ENCODE assay signal across 11 cellular contexts in the genomic region with DNA sequence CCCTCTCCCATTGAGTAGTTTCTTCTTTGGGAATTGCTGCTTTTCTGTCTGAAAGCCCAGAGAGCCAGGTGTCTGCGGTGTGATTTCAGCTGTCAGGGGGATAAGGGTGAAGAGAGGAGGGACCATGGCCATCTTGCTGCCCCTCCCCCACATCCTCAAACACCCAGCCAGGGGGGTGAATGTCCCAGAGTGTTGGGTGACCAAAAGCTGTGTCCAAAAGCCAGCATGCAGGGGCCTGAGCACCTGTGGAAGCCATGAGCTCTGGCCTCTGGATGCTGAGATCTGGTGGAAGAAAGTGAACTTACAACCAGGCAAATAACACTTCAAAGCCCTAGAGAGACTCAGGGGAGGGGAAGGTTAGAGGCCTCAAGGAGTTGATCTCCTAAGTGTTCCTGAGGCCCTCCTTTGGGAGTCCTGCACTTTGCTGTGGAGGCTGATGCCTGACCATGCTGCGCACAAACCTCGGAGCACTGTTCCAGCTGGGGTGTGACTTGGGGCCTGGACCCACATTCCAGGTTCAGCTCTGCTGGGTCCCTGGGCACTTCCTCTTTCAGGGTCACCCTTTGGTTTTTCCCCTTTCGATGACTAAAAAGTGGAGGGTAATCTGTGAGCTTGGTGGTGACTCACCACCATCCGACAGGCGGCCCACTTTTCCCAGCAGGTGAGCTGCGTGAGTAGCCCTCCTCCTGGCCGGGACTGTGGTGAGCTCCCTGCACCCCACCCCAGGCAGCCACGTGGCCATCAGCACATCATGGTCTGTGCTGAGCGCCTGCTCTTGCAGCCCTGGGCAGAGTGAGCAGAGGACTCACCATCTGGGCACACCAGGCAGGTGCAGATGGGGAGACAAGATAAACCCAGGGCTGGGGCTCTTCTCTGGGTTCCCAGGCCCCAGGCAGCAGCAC.
DNase-seq lines count a peak whose midpoint lies in the region; ATAC-seq and TF ChIP-seq lines count a peak whose summit lies in the region.
"Had no signal": no experiment of that assay in that cellular context is flagged by ENCODE, and none has a peak within 500 bp of the region (broad histone marks: within the 10 kb centered on the region; RNA-seq: fewer than 3 reads in every experiment).

No MANE protein-coding gene starts in this region.

- H3K27me3 Mint-ChIP-seq in activated naive CD8-positive, alpha-beta T cell treated with anti-CD3 and anti-CD28 coated beads, Interleukin-2, amount 50 U/mL, for 24 hours: no peaks in the 10 kb centered on the region
- H3K27me3 Mint-ChIP-seq in stimulated activated memory B cell treated with anti-CD40 and anti-IgM and Interleukin-4, amounts not matched to agents 10 μg/mL and 1 μg/mL and 100 μg/mL, for 72 hours: no peaks in the 10 kb centered on the region

- H3K27ac Mint-ChIP-seq in activated naive CD8-positive, alpha-beta T cell treated with anti-CD3 and anti-CD28 coated beads, Interleukin-2, amount 50 U/mL, for 24 hours: peak overlapping the region; percentile 38
- peak overlapping the region; percentile 71 for H3K27ac Mint-ChIP-seq in stimulated activated memory B cell treated with anti-CD40 and anti-IgM and Interleukin-4, amounts not matched to agents 10 μg/mL and 1 μg/mL and 100 μg/mL, for 72 hours
- H3K27ac Mint-ChIP-seq: activated T-helper 2 cell treated with anti-CD3 and anti-CD28 coated beads, Interferon-gamma antibody, Interleukin-2, Interleukin-4, amounts not matched to agents 10 μg/mL and 5 μg/mL and 100 μg/mL, durations not matched to agents 14 hours and 24 hours and 36 hours had no signal

- no peaks in the 10 kb centered on the region for H4K20me1 ChIP-seq in SK-N-SH (ENCODE audit: insufficient read depth)

- peak overlapping the region in 1 of 2 experiments; percentile 91; a peak in 2 of 4 replicates for H3K27ac ChIP-seq in SK-N-SH (ENCODE audit: low read depth in 2 of 2, low read length in 1 of 2)
- H3K27ac ChIP-seq in body of pancreas: no peak overlapping the region
- H3K27ac ChIP-seq: psoas muscle, upper lobe of left lung had no signal

- H3K79me2 ChIP-seq in SK-N-SH (ENCODE audit: insufficient read depth): no peaks in the 10 kb centered on the region

- H3K36me3 Mint-ChIP-seq in activated naive CD8-positive, alpha-beta T cell treated with anti-CD3 and anti-CD28 coated beads, Interleukin-2, amount 50 U/mL, for 24 hours (ENCODE audit: low read depth): peaks cover 8% of the 10 kb centered on the region
- peaks cover 40% of the 10 kb centered on the region for H3K36me3 Mint-ChIP-seq in stimulated activated memory B cell treated with anti-CD40 and anti-IgM and Interleukin-4, amounts not matched to agents 10 μg/mL and 1 μg/mL and 100 μg/mL, for 72 hours

- no peaks in the 10 kb centered on the region for H3K9me3 Mint-ChIP-seq in activated naive CD8-positive, alpha-beta T cell treated with anti-CD3 and anti-CD28 coated beads, Interleukin-2, amount 50 U/mL, for 24 hours
- H3K9me3 Mint-ChIP-seq in stimulated activated memory B cell treated with anti-CD40 and anti-IgM and Interleukin-4, amounts not matched to agents 10 μg/mL and 1 μg/mL and 100 μg/mL, for 72 hours: no peaks in the 10 kb centered on the region
- H3K9me3 Mint-ChIP-seq: activated T-helper 2 cell treated with anti-CD3 and anti-CD28 coated beads, Interferon-gamma antibody, Interleukin-2, Interleukin-4, amounts not matched to agents 10 μg/mL and 5 μg/mL and 100 μg/mL, durations not matched to agents 14 hours and 24 hours and 36 hours had no signal

- ATAC-seq in SK-N-SH treated with all-trans-retinoic acid at 6 μM for 48 hours (no peak), body of pancreas (no peak)
- peak; percentile 82 for ATAC-seq in activated naive CD8-positive, alpha-beta T cell treated with anti-CD3 and anti-CD28 coated beads, Interleukin-2, amount 50 U/mL, for 24 hours
- peak; percentile 91 for ATAC-seq in stimulated activated memory B cell treated with anti-CD40 and anti-IgM and Interleukin-4, amounts not matched to agents 10 μg/mL and 1 μg/mL and 100 μg/mL, for 72 hours
- ATAC-seq: psoas muscle had no signal

- H3K4me1 ChIP-seq in SK-N-SH (ENCODE audit: control insufficient read depth in 1 of 2, insufficient read depth in 2 of 2, low read depth in 1 of 2, low read length in 1 of 2): peaks cover 0 to 41% of the 10 kb centered on the region in 2 experiments; a peak in 2 of 4 replicates
- H3K4me1 ChIP-seq in body of pancreas: peaks cover 5% of the 10 kb centered on the region

- H3K27me3 ChIP-seq in SK-N-SH (ENCODE audit: insufficient read depth): no peaks in the 10 kb centered on the region
- no peaks in the 10 kb centered on the region for H3K27me3 ChIP-seq in body of pancreas
- H3K27me3 ChIP-seq: upper lobe of left lung had no signal

- intact Hi-C loops in body of pancreas (cut with DNase I): no loop called here

- H2AFZ ChIP-seq in SK-N-SH (ENCODE audit: low read depth): no peak overlapping the region

- CTCF ChIA-PET in SK-N-SH (lab: Yijun Ruan, JAX): interaction anchor here (1.0 to 3.1 kb wide), 7 partner anchors 9 to 622 kb away, joined by 3 to 9 read pairs (median 6); no protein-coding TSS in a partner anchor

- H3K4me3 ChIP-seq in SK-N-SH (ENCODE audit: low read depth in 2 of 2, low read length in 1 of 2) (no peak overlapping the region), body of pancreas (no peak overlapping the region)
- H3K4me3 ChIP-seq: psoas muscle, upper lobe of left lung had no signal

- no peaks in the 10 kb centered on the region for H3K9me2 ChIP-seq in SK-N-SH

- no peak for TF ChIP-seq POLR2A in body of pancreas (IDR thresholded peaks at IDR 0.05)

- WGBS in SK-N-SH (ENCODE audit: low lambda C conversion rate): 87% methylated on average over 10 of the region's 10 CpGs
- WGBS in body of pancreas, 2 donors: 78 to 91% methylated on average over 9 to 10 of the region's 10 CpGs

- no peak overlapping the region for H3K4me2 ChIP-seq in SK-N-SH

- TF ChIP-seq RAD21 in SK-N-SH (IDR thresholded peaks at IDR 0.05; ENCODE audit: low read length): peak; percentile 9

- TF ChIP-seq CTCF in SK-N-SH (IDR thresholded peaks at IDR 0.05): no peak
- no peak for TF ChIP-seq CTCF in body of pancreas (IDR thresholded peaks at IDR 0.05)

- POLR2A ChIA-PET in SK-N-SH (lab: Yijun Ruan, JAX): interaction anchor here (0.7 to 0.8 kb wide), 2 partner anchors 27 to 64 kb away, joined by 3 to 6 read pairs; no protein-coding TSS in a partner anchor

- DNase-seq in SK-N-SH (peak; percentile 59), HK-2 (ENCODE audit: unreplicated experiment) (peak; percentile 92), NCI-H1694 treated with DMSO at 0.1 percent for 48 hours (lab: John Stamatoyannopoulos, UW) (no peak), body of pancreas (no peak)
- peak; percentile 50 for DNase-seq in activated naive CD8-positive, alpha-beta T cell treated with anti-CD3 and anti-CD28 coated beads, Interleukin-2, amount 50 U/mL, for 24 hours
- no peak for DNase-seq in activated CD4-positive, alpha-beta T cell treated with anti-CD3 and anti-CD28 coated beads for 1 hour

- peak in 1 of 2 experiments; percentile 71; a peak in 2 of 4 replicates for TF ChIP-seq EP300 in SK-N-SH (IDR thresholded peaks at IDR 0.05; ENCODE audit: borderline replicate concordance in 1 of 2, low read depth in 1 of 2, low read length in 1 of 2)

- H3K36me3 ChIP-seq in SK-N-SH (replicated peaks in 1 of 2; ENCODE audit: control insufficient read depth in 1 of 2, insufficient read depth in 2 of 2, low read length in 1 of 2) (no peaks in the 10 kb centered on the region), body of pancreas (replicated peaks in 1 of 2; ENCODE audit: insufficient read depth in 1 of 2, low read depth in 2 of 2) (no peaks in the 10 kb centered on the region)
- H3K36me3 ChIP-seq: upper lobe of left lung had no signal

- no peak overlapping the region for H3K9ac ChIP-seq in SK-N-SH

- H3K4me3 Mint-ChIP-seq in activated naive CD8-positive, alpha-beta T cell treated with anti-CD3 and anti-CD28 coated beads, Interleukin-2, amount 50 U/mL, for 24 hours: no peak overlapping the region
- no peak overlapping the region for H3K4me3 Mint-ChIP-seq in stimulated activated memory B cell treated with anti-CD40 and anti-IgM and Interleukin-4, amounts not matched to agents 10 μg/mL and 1 μg/mL and 100 μg/mL, for 72 hours

- H3F3A ChIP-seq in SK-N-SH (replicated peaks; ENCODE audit: insufficient read depth): no peaks in the 10 kb centered on the region

- H3K9me3 ChIP-seq in SK-N-SH (no peaks in the 10 kb centered on the region), body of pancreas (no peaks in the 10 kb centered on the region)
- H3K9me3 ChIP-seq: psoas muscle, upper lobe of left lung had no signal

- peaks cover 31% of the 10 kb centered on the region for H3K4me1 Mint-ChIP-seq in activated naive CD8-positive, alpha-beta T cell treated with anti-CD3 and anti-CD28 coated beads, Interleukin-2, amount 50 U/mL, for 24 hours
- peaks cover 34% of the 10 kb centered on the region for H3K4me1 Mint-ChIP-seq in stimulated activated memory B cell treated with anti-CD40 and anti-IgM and Interleukin-4, amounts not matched to agents 10 μg/mL and 1 μg/mL and 100 μg/mL, for 72 hours

TF ChIP-seq in SK-N-SH, 30 proteins besides CTCF, POLR2A, EP300 and RAD21 (continues in another document):
- TF ChIP-seq FOXM1 (IDR thresholded peaks at IDR 0.05; ENCODE audit: low read depth) (no peak), GABPA (IDR thresholded peaks at IDR 0.05; ENCODE audit: low read depth) (no peak), MXI1 (IDR thresholded peaks at IDR 0.05; ENCODE audit: low read depth, low read length) (peak; percentile 69; the same call in 1 of the 2 replicates), CHD2 (IDR thresholded peaks at IDR 0.05; ENCODE audit: low read length, partially characterized antibody) (peak; percentile 26), RCOR1 (IDR thresholded peaks at IDR 0.05; ENCODE audit: low read length) (peak; percentile 68; the same call in 1 of the 2 replicates)

TF ChIP-seq in SK-N-SH treated with all-trans-retinoic acid at 6 μM for 48 hours, 23 proteins besides CTCF, POLR2A, EP300 and RAD21:
- TF ChIP-seq ZNF8 (CRISPR knock-in tag; IDR thresholded peaks at IDR 0.05): no peak

Comparison
In these comparisons a context has a peak if more than half of its experiments do, and no peak if none do; other contexts are left out.
1. DNase-seq: peak in SK-N-SH (single experiment), HK-2 (single experiment) and activated naive CD8-positive, alpha-beta T cell treated with anti-CD3 and anti-CD28 coated beads, Interleukin-2, amount 50 U/mL, for 24 hours (single experiment); none in NCI-H1694 treated with DMSO at 0.1 percent for 48 hours (single experiment), body of pancreas (0 of 4) and activated CD4-positive, alpha-beta T cell treated with anti-CD3 and anti-CD28 coated beads for 1 hour (single experiment).
2. ATAC-seq: peak in activated naive CD8-positive, alpha-beta T cell treated with anti-CD3 and anti-CD28 coated beads, Interleukin-2, amount 50 U/mL, for 24 hours (single experiment) and stimulated activated memory B cell treated with anti-CD40 and anti-IgM and Interleukin-4, amounts not matched to agents 10 μg/mL and 1 μg/mL and 100 μg/mL, for 72 hours (single experiment); none in SK-N-SH treated with all-trans-retinoic acid at 6 μM for 48 hours (single experiment) and body of pancreas (single experiment).